Comparison of ENCODE assay signal across 1 cellular context in the genomic region with DNA sequence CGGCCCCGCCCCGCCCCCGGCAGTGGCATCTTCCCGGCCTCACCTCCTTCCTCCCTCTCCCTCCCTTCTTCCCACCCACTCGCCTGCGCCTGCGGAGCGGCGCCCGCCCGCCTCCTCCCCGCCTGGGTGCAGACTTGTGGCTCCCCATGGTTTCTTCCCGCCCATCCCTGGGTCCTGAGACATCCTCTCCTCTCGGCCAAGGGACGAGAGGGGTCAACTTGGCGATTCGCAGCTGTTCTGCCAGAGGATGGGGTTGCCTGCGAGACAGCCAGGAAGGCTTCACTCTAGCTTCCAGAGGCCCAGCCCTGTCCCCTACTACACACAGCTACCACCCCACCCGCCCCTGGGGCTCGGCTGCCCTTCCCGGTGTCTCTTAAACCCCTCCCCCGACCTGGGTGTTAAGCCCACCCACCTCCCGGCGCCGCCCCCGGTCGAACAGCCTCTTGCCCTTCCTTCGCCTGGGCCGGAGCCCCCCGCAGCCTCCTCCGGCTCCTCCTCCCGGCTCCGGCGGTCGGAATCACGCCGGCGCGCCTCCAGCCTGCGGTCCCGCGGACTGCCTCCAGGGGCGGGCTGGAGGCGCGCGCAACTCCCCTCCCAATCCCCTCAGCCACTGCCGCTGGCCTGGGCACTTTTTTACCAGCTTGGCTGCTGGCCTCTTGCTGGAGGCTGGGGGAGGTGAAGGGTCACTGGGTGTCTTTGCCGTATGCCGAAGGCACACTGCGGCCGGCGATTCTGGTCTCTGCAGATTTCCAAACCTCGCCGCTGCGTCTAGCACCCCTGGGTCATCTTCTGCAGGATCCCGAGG.
TF ChIP-seq lines count a peak whose summit lies in the region.

No MANE protein-coding gene starts in this region.

TF ChIP-seq in HEK293, 187 proteins besides CTCF, POLR2A, EP300 and RAD21 (continued from another document and continues in another):
- TF ChIP-seq, protein P1, sequence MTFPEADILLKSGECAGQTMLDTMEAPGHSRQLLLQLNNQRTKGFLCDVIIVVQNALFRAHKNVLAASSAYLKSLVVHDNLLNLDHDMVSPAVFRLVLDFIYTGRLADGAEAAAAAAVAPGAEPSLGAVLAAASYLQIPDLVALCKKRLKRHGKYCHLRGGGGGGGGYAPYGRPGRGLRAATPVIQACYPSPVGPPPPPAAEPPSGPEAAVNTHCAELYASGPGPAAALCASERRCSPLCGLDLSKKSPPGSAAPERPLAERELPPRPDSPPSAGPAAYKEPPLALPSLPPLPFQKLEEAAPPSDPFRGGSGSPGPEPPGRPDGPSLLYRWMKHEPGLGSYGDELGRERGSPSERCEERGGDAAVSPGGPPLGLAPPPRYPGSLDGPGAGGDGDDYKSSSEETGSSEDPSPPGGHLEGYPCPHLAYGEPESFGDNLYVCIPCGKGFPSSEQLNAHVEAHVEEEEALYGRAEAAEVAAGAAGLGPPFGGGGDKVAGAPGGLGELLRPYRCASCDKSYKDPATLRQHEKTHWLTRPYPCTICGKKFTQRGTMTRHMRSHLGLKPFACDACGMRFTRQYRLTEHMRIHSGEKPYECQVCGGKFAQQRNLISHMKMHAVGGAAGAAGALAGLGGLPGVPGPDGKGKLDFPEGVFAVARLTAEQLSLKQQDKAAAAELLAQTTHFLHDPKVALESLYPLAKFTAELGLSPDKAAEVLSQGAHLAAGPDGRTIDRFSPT (tag by site-specific recombination; IDR thresholded peaks at IDR 0.05), result peak; percentile 82
- TF ChIP-seq ZXDB (tag by site-specific recombination; IDR thresholded peaks at IDR 0.05), result peak; percentile 79; the same call in 1 of the 2 replicates
- TF ChIP-seq ZNF174 (tag by site-specific recombination; IDR thresholded peaks at IDR 0.05), result no peak
- peak; percentile 92 for TF ChIP-seq SCRT1 (tag by site-specific recombination; IDR thresholded peaks at IDR 0.05; ENCODE audit: borderline replicate concordance)
- TF ChIP-seq ZNF660 (tag by site-specific recombination; IDR thresholded peaks at IDR 0.05), result peak; percentile 49; the same call in 1 of the 2 replicates
- no peak for TF ChIP-seq ZNF664 (tag by site-specific recombination; IDR thresholded peaks at IDR 0.05)
- TF ChIP-seq ZNF677 (tag by site-specific recombination; IDR thresholded peaks at IDR 0.05), result no peak
- no peak for TF ChIP-seq ZNF426 (tag by site-specific recombination; IDR thresholded peaks at IDR 0.05)
- TF ChIP-seq ZNF473 (tag by site-specific recombination; IDR thresholded peaks at IDR 0.05), result no peak
- TF ChIP-seq ZNF184 (tag by site-specific recombination; IDR thresholded peaks at IDR 0.05), result no peak
- TF ChIP-seq, protein P2, sequence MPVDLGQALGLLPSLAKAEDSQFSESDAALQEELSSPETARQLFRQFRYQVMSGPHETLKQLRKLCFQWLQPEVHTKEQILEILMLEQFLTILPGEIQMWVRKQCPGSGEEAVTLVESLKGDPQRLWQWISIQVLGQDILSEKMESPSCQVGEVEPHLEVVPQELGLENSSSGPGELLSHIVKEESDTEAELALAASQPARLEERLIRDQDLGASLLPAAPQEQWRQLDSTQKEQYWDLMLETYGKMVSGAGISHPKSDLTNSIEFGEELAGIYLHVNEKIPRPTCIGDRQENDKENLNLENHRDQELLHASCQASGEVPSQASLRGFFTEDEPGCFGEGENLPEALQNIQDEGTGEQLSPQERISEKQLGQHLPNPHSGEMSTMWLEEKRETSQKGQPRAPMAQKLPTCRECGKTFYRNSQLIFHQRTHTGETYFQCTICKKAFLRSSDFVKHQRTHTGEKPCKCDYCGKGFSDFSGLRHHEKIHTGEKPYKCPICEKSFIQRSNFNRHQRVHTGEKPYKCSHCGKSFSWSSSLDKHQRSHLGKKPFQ (tag by site-specific recombination; IDR thresholded peaks at IDR 0.05), result no peak; the same call in 1 of the 2 replicates
- no peak for TF ChIP-seq ZBTB7A (tag by site-specific recombination; IDR thresholded peaks at IDR 0.05; ENCODE audit: low read depth)
- TF ChIP-seq, protein P3, sequence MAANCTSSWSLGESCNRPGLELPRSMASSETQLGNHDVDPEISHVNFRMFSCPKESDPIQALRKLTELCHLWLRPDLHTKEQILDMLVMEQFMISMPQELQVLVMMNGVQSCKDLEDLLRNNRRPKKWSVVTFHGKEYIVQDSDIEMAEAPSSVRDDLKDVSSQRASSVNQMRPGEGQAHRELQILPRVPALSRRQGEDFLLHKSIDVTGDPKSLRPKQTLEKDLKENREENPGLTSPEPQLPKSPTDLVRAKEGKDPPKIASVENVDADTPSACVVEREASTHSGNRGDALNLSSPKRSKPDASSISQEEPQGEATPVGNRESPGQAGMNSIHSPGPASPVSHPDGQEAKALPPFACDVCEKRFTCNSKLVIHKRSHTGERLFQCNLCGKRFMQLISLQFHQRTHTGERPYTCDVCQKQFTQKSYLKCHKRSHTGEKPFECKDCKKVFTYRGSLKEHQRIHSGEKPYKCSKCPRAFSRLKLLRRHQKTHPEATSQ (tag by site-specific recombination; IDR thresholded peaks at IDR 0.05), result no peak
- TF ChIP-seq TCF7L2 (IDR thresholded peaks at IDR 0.05; ENCODE audit: borderline replicate concordance, low read depth, low read length), result no peak
- TF ChIP-seq ZNF785 (tag by site-specific recombination; IDR thresholded peaks at IDR 0.05), result no peak
- TF ChIP-seq ZNF560 (tag by site-specific recombination; IDR thresholded peaks at IDR 0.05; ENCODE audit: borderline replicate concordance), result no peak
- TF ChIP-seq, protein P4, sequence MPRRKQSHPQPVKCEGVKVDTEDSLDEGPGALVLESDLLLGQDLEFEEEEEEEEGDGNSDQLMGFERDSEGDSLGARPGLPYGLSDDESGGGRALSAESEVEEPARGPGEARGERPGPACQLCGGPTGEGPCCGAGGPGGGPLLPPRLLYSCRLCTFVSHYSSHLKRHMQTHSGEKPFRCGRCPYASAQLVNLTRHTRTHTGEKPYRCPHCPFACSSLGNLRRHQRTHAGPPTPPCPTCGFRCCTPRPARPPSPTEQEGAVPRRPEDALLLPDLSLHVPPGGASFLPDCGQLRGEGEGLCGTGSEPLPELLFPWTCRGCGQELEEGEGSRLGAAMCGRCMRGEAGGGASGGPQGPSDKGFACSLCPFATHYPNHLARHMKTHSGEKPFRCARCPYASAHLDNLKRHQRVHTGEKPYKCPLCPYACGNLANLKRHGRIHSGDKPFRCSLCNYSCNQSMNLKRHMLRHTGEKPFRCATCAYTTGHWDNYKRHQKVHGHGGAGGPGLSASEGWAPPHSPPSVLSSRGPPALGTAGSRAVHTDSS (tag by site-specific recombination; IDR thresholded peaks at IDR 0.05), result no peak
- no peak for TF ChIP-seq ZNF48 (tag by site-specific recombination; IDR thresholded peaks at IDR 0.05)
- TF ChIP-seq ZNF23 (tag by site-specific recombination; IDR thresholded peaks at IDR 0.05; ENCODE audit: borderline replicate concordance), result no peak
- TF ChIP-seq, protein P5, sequence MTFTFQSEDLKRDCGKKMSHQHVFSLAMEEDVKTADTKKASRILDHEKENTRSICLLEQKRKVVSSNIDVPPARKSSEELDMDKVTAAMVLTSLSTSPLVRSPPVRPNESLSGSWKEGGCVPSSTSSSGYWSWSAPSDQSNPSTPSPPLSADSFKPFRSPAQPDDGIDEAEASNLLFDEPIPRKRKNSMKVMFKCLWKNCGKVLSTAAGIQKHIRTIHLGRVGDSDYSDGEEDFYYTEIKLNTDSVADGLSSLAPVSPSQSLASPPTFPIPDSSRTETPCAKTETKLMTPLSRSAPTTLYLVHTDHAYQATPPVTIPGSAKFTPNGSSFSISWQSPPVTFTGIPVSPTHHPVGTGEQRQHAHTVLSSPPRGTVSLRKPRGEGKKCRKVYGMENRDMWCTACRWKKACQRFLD (tag by site-specific recombination; IDR thresholded peaks at IDR 0.05), result no peak
- TF ChIP-seq OVOL3 (tag by site-specific recombination; IDR thresholded peaks at IDR 0.05), result no peak
- TF ChIP-seq, protein P6, sequence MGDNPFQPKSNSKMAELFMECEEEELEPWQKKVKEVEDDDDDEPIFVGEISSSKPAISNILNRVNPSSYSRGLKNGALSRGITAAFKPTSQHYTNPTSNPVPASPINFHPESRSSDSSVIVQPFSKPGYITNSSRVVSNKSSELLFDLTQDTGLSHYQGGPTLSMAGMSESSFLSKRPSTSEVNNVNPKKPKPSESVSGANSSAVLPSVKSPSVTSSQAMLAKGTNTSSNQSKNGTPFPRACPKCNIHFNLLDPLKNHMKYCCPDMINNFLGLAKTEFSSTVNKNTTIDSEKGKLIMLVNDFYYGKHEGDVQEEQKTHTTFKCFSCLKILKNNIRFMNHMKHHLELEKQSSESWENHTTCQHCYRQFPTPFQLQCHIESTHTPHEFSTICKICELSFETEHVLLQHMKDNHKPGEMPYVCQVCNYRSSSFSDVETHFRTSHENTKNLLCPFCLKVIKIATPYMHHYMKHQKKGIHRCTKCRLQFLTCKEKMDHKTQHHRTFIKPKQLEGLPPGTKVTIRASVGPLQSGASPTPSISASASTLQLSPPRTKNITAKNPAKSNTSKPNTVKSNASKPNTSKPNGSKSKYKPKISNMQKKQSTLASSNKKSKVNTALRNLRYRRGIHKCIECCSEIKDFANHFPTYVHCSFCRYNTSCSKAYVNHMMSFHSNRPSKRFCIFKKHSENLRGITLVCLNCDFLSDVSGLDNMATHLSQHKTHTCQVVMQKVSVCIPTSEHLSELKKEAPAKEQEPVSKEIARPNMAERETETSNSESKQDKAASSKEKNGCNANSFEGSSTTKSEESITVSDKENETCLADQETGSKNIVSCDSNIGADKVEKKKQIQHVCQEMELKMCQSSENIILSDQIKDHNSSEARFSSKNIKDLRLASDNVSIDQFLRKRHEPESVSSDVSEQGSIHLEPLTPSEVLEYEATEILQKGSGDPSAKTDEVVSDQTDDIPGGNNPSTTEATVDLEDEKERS (tag by site-specific recombination; IDR thresholded peaks at IDR 0.05), result no peak
- no peak for TF ChIP-seq ZNF747 (tag by site-specific recombination; IDR thresholded peaks at IDR 0.05)
- TF ChIP-seq, protein P7, sequence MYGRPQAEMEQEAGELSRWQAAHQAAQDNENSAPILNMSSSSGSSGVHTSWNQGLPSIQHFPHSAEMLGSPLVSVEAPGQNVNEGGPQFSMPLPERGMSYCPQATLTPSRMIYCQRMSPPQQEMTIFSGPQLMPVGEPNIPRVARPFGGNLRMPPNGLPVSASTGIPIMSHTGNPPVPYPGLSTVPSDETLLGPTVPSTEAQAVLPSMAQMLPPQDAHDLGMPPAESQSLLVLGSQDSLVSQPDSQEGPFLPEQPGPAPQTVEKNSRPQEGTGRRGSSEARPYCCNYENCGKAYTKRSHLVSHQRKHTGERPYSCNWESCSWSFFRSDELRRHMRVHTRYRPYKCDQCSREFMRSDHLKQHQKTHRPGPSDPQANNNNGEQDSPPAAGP (tag by site-specific recombination; IDR thresholded peaks at IDR 0.05), result peak; percentile 53; the same call in 1 of the 2 replicates
- peak; percentile 89 for TF ChIP-seq GLIS1 (tag by site-specific recombination; IDR thresholded peaks at IDR 0.05)
- no peak for TF ChIP-seq ZNF623 (tag by site-specific recombination; IDR thresholded peaks at IDR 0.05)
- TF ChIP-seq, protein P8, sequence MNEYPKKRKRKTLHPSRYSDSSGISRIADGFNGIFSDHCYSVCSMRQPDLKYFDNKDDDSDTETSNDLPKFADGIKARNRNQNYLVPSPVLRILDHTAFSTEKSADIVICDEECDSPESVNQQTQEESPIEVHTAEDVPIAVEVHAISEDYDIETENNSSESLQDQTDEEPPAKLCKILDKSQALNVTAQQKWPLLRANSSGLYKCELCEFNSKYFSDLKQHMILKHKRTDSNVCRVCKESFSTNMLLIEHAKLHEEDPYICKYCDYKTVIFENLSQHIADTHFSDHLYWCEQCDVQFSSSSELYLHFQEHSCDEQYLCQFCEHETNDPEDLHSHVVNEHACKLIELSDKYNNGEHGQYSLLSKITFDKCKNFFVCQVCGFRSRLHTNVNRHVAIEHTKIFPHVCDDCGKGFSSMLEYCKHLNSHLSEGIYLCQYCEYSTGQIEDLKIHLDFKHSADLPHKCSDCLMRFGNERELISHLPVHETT (tag by site-specific recombination; IDR thresholded peaks at IDR 0.05), result no peak
- no peak for TF ChIP-seq FEZF1 (tag by site-specific recombination; IDR thresholded peaks at IDR 0.05)
- TF ChIP-seq, protein P9, sequence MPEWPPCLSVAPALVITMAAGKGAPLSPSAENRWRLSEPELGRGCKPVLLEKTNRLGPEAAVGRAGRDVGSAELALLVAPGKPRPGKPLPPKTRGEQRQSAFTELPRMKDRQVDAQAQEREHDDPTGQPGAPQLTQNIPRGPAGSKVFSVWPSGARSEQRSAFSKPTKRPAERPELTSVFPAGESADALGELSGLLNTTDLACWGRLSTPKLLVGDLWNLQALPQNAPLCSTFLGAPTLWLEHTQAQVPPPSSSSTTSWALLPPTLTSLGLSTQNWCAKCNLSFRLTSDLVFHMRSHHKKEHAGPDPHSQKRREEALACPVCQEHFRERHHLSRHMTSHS (tag by site-specific recombination; IDR thresholded peaks at IDR 0.05), result no peak
- no peak for TF ChIP-seq YY1 (tag by site-specific recombination; IDR thresholded peaks at IDR 0.05)
- TF ChIP-seq SETDB1 (IDR thresholded peaks at IDR 0.05; ENCODE audit: insufficient read length, low read length), result no peak
- TF ChIP-seq, protein P10, sequence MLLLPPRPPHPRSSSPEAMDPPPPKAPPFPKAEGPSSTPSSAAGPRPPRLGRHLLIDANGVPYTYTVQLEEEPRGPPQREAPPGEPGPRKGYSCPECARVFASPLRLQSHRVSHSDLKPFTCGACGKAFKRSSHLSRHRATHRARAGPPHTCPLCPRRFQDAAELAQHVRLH (tag by site-specific recombination; IDR thresholded peaks at IDR 0.05), result no peak
- TF ChIP-seq ZNF707 (tag by site-specific recombination; IDR thresholded peaks at IDR 0.05), result no peak
- no peak for TF ChIP-seq ZNF311 (tag by site-specific recombination; IDR thresholded peaks at IDR 0.05; ENCODE audit: borderline replicate concordance)
- TF ChIP-seq, protein P11, sequence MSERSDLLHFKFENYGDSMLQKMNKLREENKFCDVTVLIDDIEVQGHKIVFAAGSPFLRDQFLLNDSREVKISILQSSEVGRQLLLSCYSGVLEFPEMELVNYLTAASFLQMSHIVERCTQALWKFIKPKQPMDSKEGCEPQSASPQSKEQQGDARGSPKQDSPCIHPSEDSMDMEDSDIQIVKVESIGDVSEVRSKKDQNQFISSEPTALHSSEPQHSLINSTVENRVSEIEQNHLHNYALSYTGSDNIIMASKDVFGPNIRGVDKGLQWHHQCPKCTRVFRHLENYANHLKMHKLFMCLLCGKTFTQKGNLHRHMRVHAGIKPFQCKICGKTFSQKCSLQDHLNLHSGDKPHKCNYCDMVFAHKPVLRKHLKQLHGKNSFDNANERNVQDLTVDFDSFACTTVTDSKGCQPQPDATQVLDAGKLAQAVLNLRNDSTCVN (tag by site-specific recombination; optimal IDR thresholded peaks at IDR 0.05), result peak; percentile 59
- TF ChIP-seq ZBTB21 (tag by site-specific recombination; IDR thresholded peaks at IDR 0.05), result 0 out of 2 replicates have a peak, but pooled peaks have one; percentile 55
- TF ChIP-seq ZNF121 (tag by site-specific recombination; IDR thresholded peaks at IDR 0.05), result no peak
- TF ChIP-seq ZNF596 (tag by site-specific recombination; IDR thresholded peaks at IDR 0.05), result no peak
- TF ChIP-seq ZNF423 (tag by site-specific recombination; IDR thresholded peaks at IDR 0.05), result peak; percentile 84
- no peak for TF ChIP-seq MEIS1 (CRISPR knock-in tag; IDR thresholded peaks at IDR 0.05; ENCODE audit: borderline replicate concordance)
- TF ChIP-seq KLF9 (tag by site-specific recombination; IDR thresholded peaks at IDR 0.05; ENCODE audit: low read depth), result peak; percentile 91; the same call in 1 of the 2 replicates
- no peak for TF ChIP-seq ZNF211 (tag by site-specific recombination; IDR thresholded peaks at IDR 0.05; ENCODE audit: low read depth)
- TF ChIP-seq ZNF792 (tag by site-specific recombination; IDR thresholded peaks at IDR 0.05), result no peak
- no peak for TF ChIP-seq ZNF19 (tag by site-specific recombination; IDR thresholded peaks at IDR 0.05; ENCODE audit: low read depth)
- TF ChIP-seq ZFP3 (tag by site-specific recombination; IDR thresholded peaks at IDR 0.05; ENCODE audit: low read depth), result no peak
- peak; percentile 75 for TF ChIP-seq KLF7 (tag by site-specific recombination; IDR thresholded peaks at IDR 0.05; ENCODE audit: borderline replicate concordance)
